7 cellular contexts compared by ENCODE assay signal in the genomic region with DNA sequence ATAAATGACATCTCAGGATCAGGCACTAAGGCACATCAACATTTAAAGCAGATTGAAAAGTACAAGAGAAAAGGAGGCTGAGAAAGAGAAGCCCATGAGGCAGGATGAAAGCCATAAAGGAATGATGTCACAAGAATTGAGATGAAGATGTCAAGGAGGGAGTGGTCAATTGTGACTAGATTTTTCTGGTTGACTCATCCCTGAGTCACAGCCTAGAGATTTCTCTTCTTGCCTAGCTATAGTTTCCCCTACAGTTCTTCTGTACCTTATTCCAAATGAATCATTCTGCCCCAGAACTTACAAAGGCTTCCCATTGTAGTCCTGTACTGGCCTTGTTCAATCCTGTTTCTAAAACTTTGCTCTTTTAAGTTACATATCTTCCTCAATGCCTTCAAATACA. TPM values are rescaled to one million over a fixed set of nuclear protein-coding genes. Genes with fewer than 3 reads are reported as not detected.
DNase-seq lines count a peak whose midpoint lies in the region; ATAC-seq and TF ChIP-seq lines count a peak whose summit lies in the region.

No MANE protein-coding gene starts in this region.

- H3K4me1 ChIP-seq in HEK293 (ENCODE audit: control insufficient read depth, insufficient read depth, low read length): no peaks in the 10 kb centered on the region
- H3K4me1 ChIP-seq in RWPE2 (ENCODE audit: insufficient read depth, poor library complexity, severe bottlenecking): peaks cover 26% of the 10 kb centered on the region

- H3K4me1 Mint-ChIP-seq in WTC11: peaks cover 39% of the 10 kb centered on the region

- H3K9me3 Mint-ChIP-seq in WTC11: no peaks in the 10 kb centered on the region

- H3K9me3 ChIP-seq in HEK293 (ENCODE audit: control insufficient read depth, insufficient read depth, low read depth, low read length): no peaks in the 10 kb centered on the region
- H3K9me3 ChIP-seq in RWPE2 (ENCODE audit: severe bottlenecking): no peaks in the 10 kb centered on the region

- no peak overlapping the region for H3K27ac Mint-ChIP-seq in WTC11

- POLR2A ChIA-PET in HEK293 (lab: Yijun Ruan, JAX) (no interaction called here), WTC11 (lab: Charles Lee) (no interaction called here)

- no peak for DNase-seq in RWPE2 (ENCODE audit: low spot score)
- DNase-seq in epithelial cell of esophagus (ENCODE audit: low read depth): peak; percentile 96
- peak in 2 of 3 experiments; percentile 10 to 51 for DNase-seq in stimulated activated CD4-positive, alpha-beta T cell treated with anti-CD3 and anti-CD28 coated beads, TNF-alpha, amount 100 ng/mL, for 4 hours (ENCODE audit: low read depth in 3 of 3)
- DNase-seq in WTC11 (ENCODE audit: low spot score): no peak
- DNase-seq in NCI-H1930 (lab: John Stamatoyannopoulos, UW): no peak
- no peak for DNase-seq in NCI-H1048 (lab: John Stamatoyannopoulos, UW)

- CTCF ChIA-PET in HEK293 (lab: Yijun Ruan, JAX) (interaction anchor here (0.6 kb wide), 2 partner anchors 36 to 168 kb away, joined by 3 to 4 read pairs; no protein-coding TSS in a partner anchor), WTC11 (lab: Charles Lee) (no interaction called here)

- ATAC-seq in RWPE2 (ENCODE audit: low read depth): peak; percentile 56
- no peak for ATAC-seq in WTC11

- no peak overlapping the region for H3K27ac ChIP-seq in HEK293 (ENCODE audit: extremely low read depth, low read depth, low read length)
- peak overlapping the region; percentile 93 for H3K27ac ChIP-seq in RWPE2 (ENCODE audit: poor library complexity, severe bottlenecking)

- peaks cover 8% of the 10 kb centered on the region for H3K27me3 Mint-ChIP-seq in WTC11 (ENCODE audit: low read depth)

- no peaks in the 10 kb centered on the region for H3K36me3 ChIP-seq in HEK293 (ENCODE audit: control insufficient read depth in 2 of 2, insufficient read depth in 1 of 2, low read length in 2 of 2)
- no peaks in the 10 kb centered on the region for H3K36me3 ChIP-seq in RWPE2 (ENCODE audit: low read depth)

- no peak overlapping the region for H3K4me3 ChIP-seq in HEK293 (ENCODE audit: low read depth, low read length)
- no peak overlapping the region for H3K4me3 ChIP-seq in RWPE2 (ENCODE audit: severe bottlenecking)
- no peak overlapping the region for H3K4me3 ChIP-seq in epithelial cell of esophagus (ENCODE audit: low read length)

- H3K27me3 ChIP-seq in RWPE2 (ENCODE audit: insufficient read depth, poor library complexity, severe bottlenecking): no peaks in the 10 kb centered on the region

- H3K4me3 Mint-ChIP-seq in WTC11: no peak overlapping the region

- no peak for TF ChIP-seq CTCF in HEK293 (tag by site-specific recombination; IDR thresholded peaks at IDR 0.05)
- TF ChIP-seq CTCF in RWPE2 (IDR thresholded peaks at IDR 0.05; ENCODE audit: poor library complexity, severe bottlenecking): no peak
- TF ChIP-seq CTCF in epithelial cell of esophagus (IDR thresholded peaks at IDR 0.05; ENCODE audit: insufficient read depth, low read depth, low read length, missing control alignments): no peak
- no peak for TF ChIP-seq CTCF in WTC11 (IDR thresholded peaks at IDR 0.05)

- H3K36me3 Mint-ChIP-seq in WTC11: no peaks in the 10 kb centered on the region

TF ChIP-seq in HEK293, 187 proteins besides CTCF, POLR2A, EP300 and RAD21 (continues in another document):
- TF ChIP-seq ZNF366 (tag by site-specific recombination; conservative IDR thresholded peaks at IDR 0.05): 0 out of 2 replicates have a peak, but pooled peaks have one; percentile 35
- TF ChIP-seq, protein P1, sequence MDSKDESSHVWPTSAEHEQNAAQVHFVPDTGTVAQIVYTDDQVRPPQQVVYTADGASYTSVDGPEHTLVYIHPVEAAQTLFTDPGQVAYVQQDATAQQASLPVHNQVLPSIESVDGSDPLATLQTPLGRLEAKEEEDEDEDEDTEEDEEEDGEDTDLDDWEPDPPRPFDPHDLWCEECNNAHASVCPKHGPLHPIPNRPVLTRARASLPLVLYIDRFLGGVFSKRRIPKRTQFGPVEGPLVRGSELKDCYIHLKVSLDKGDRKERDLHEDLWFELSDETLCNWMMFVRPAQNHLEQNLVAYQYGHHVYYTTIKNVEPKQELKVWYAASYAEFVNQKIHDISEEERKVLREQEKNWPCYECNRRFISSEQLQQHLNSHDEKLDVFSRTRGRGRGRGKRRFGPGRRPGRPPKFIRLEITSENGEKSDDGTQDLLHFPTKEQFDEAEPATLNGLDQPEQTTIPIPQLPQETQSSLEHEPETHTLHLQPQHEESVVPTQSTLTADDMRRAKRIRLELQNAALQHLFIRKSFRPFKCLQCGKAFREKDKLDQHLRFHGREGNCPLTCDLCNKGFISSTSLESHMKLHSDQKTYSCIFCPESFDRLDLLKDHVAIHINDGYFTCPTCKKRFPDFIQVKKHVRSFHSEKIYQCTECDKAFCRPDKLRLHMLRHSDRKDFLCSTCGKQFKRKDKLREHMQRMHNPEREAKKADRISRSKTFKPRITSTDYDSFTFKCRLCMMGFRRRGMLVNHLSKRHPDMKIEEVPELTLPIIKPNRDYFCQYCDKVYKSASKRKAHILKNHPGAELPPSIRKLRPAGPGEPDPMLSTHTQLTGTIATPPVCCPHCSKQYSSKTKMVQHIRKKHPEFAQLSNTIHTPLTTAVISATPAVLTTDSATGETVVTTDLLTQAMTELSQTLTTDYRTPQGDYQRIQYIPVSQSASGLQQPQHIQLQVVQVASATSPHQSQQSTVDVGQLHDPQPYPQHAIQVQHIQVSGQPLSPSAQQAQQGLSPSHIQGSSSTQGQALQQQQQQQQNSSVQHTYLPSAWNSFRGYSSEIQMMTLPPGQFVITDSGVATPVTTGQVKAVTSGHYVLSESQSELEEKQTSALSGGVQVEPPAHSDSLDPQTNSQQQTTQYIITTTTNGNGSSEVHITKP (tag by site-specific recombination; IDR thresholded peaks at IDR 0.05): peak; percentile 16; the same call in 1 of the 2 replicates
- peak; percentile 91 for TF ChIP-seq PRDM1 (tag by site-specific recombination; IDR thresholded peaks at IDR 0.05)
- TF ChIP-seq ZEB2 (tag by site-specific recombination; IDR thresholded peaks at IDR 0.05): peak; percentile 63
- TF ChIP-seq ZNF660 (tag by site-specific recombination; IDR thresholded peaks at IDR 0.05): peak; percentile 39; the same call in 1 of the 2 replicates
- TF ChIP-seq, protein P2, sequence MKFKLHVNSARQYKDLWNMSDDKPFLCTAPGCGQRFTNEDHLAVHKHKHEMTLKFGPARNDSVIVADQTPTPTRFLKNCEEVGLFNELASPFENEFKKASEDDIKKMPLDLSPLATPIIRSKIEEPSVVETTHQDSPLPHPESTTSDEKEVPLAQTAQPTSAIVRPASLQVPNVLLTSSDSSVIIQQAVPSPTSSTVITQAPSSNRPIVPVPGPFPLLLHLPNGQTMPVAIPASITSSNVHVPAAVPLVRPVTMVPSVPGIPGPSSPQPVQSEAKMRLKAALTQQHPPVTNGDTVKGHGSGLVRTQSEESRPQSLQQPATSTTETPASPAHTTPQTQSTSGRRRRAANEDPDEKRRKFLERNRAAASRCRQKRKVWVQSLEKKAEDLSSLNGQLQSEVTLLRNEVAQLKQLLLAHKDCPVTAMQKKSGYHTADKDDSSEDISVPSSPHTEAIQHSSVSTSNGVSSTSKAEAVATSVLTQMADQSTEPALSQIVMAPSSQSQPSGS (tag by site-specific recombination; IDR thresholded peaks at IDR 0.05; ENCODE audit: low read depth): peak; percentile 67

TF ChIP-seq in WTC11, 78 proteins besides CTCF, POLR2A, EP300 and RAD21 (continues in another document):
- TF ChIP-seq KAT7 (CRISPR knock-in tag; IDR thresholded peaks at IDR 0.05; ENCODE audit: borderline replicate concordance) (no peak), FOXJ3 (CRISPR knock-in tag; IDR thresholded peaks at IDR 0.05; ENCODE audit: borderline replicate concordance) (no peak), JUN (CRISPR knock-in tag; IDR thresholded peaks at IDR 0.05) (no peak), TEAD1 (CRISPR knock-in tag; IDR thresholded peaks at IDR 0.05) (no peak), TCF7 (CRISPR knock-in tag; IDR thresholded peaks at IDR 0.05; ENCODE audit: low read depth) (no peak), ZNF232 (CRISPR knock-in tag; IDR thresholded peaks at IDR 0.05) (no peak), IRF2 (CRISPR knock-in tag; IDR thresholded peaks at IDR 0.05; ENCODE audit: borderline replicate concordance, low read depth) (no peak), PRRX2 (CRISPR knock-in tag; IDR thresholded peaks at IDR 0.05) (no peak), RELA (CRISPR knock-in tag; IDR thresholded peaks at IDR 0.05; ENCODE audit: borderline replicate concordance) (no peak), ZNF671 (CRISPR knock-in tag; IDR thresholded peaks at IDR 0.05) (no peak), GTF2I (CRISPR knock-in tag; conservative IDR thresholded peaks at IDR 0.05) (no peak)
- TF ChIP-seq, protein P3, sequence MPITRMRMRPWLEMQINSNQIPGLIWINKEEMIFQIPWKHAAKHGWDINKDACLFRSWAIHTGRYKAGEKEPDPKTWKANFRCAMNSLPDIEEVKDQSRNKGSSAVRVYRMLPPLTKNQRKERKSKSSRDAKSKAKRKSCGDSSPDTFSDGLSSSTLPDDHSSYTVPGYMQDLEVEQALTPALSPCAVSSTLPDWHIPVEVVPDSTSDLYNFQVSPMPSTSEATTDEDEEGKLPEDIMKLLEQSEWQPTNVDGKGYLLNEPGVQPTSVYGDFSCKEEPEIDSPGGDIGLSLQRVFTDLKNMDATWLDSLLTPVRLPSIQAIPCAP (CRISPR knock-in tag; IDR thresholded peaks at IDR 0.05): no peak
- TF ChIP-seq, protein P4, sequence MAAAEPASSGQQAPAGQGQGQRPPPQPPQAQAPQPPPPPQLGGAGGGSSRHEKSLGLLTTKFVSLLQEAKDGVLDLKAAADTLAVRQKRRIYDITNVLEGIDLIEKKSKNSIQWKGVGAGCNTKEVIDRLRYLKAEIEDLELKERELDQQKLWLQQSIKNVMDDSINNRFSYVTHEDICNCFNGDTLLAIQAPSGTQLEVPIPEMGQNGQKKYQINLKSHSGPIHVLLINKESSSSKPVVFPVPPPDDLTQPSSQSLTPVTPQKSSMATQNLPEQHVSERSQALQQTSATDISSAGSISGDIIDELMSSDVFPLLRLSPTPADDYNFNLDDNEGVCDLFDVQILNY (CRISPR knock-in tag; IDR thresholded peaks at IDR 0.05): no peak
- TF ChIP-seq, protein P5, sequence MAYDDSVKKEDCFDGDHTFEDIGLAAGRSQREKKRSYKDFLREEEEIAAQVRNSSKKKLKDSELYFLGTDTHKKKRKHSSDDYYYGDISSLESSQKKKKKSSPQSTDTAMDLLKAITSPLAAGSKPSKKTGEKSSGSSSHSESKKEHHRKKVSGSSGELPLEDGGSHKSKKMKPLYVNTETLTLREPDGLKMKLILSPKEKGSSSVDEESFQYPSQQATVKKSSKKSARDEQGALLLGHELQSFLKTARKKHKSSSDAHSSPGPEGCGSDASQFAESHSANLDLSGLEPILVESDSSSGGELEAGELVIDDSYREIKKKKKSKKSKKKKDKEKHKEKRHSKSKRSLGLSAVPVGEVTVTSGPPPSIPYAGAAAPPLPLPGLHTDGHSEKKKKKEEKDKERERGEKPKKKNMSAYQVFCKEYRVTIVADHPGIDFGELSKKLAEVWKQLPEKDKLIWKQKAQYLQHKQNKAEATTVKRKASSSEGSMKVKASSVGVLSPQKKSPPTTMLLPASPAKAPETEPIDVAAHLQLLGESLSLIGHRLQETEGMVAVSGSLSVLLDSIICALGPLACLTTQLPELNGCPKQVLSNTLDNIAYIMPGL (CRISPR knock-in tag; IDR thresholded peaks at IDR 0.05): no peak

RNA-seq across cellular contexts. Expression of a gene that starts 3.4 kb away (rescaled TPM):
- 17.1 to 20.1 TPM (median 19.2 TPM) in 3 replicates for total RNA-seq in WTC11 (2021)

Comparison
In these comparisons a context has a peak if more than half of its experiments do, and no peak if none do; other contexts are left out.
1. DNase-seq: peak in epithelial cell of esophagus (single experiment) and stimulated activated CD4-positive, alpha-beta T cell treated with anti-CD3 and anti-CD28 coated beads, TNF-alpha, amount 100 ng/mL, for 4 hours (2 of 3); none in RWPE2 (single experiment), WTC11 (single experiment), NCI-H1930 (0 of 2) and NCI-H1048 (single experiment).